ENCODE assay signal across 21 cellular contexts in genomic region chr16:81901483-81901882, GRCh38.
A peak's percentile ranks its signal among the peaks of the same experiment; 100 is the strongest.
DNase-seq lines count a peak whose midpoint lies in the region; ATAC-seq and TF ChIP-seq lines count a peak whose summit lies in the region.
"Had no signal": no experiment of that assay in that cellular context is flagged by ENCODE, and none has a peak within 500 bp of the region (broad histone marks: within the 10 kb centered on the region; RNA-seq: fewer than 3 reads in every experiment).

No MANE protein-coding gene starts in this region.

- H3K4me1 ChIP-seq in SK-N-SH (ENCODE audit: control insufficient read depth in 1 of 2, insufficient read depth in 2 of 2, low read depth in 1 of 2, low read length in 1 of 2), result no peaks in the 10 kb centered on the region

- peaks cover 3% of the 10 kb centered on the region for H3K9me3 Mint-ChIP-seq in Calu3 (ENCODE audit: low read depth, unreplicated experiment)
- H3K9me3 Mint-ChIP-seq in stimulated activated naive B cell treated with anti-CD40 and anti-IgM and Interleukin-4, amounts not matched to agents 10 μg/mL and 1 μg/mL and 100 μg/mL, for 72 hours, result no peaks in the 10 kb centered on the region
- H3K9me3 Mint-ChIP-seq: activated CD8-positive, alpha-beta T cell treated with anti-CD3 and anti-CD28 coated beads for 36 hours had no signal

- H2AFZ ChIP-seq in SK-N-SH (ENCODE audit: low read depth), result no peak overlapping the region

- no peaks in the 10 kb centered on the region for H4K20me1 ChIP-seq in SK-N-SH (ENCODE audit: insufficient read depth)

- H3K27ac ChIP-seq in dorsolateral prefrontal cortex (no peak overlapping the region), SK-N-SH (ENCODE audit: low read depth in 2 of 2, low read length in 1 of 2) (no peak overlapping the region)

- H3K36me3 Mint-ChIP-seq in Calu3 (ENCODE audit: insufficient read depth, unreplicated experiment), result peaks cover 10% of the 10 kb centered on the region
- H3K36me3 Mint-ChIP-seq in stimulated activated naive B cell treated with anti-CD40 and anti-IgM and Interleukin-4, amounts not matched to agents 10 μg/mL and 1 μg/mL and 100 μg/mL, for 72 hours, result peaks cover 49 to 64% of the 10 kb centered on the region in 2 donors
- H3K36me3 Mint-ChIP-seq: activated naive CD8-positive, alpha-beta T cell treated with anti-CD3 and anti-CD28 coated beads, Interleukin-2, amount 10 ng/mL, durations not matched to agents 7 days and 5 days had no signal

- ATAC-seq in stimulated activated naive B cell treated with anti-CD40 and anti-IgM and Interleukin-4, amounts not matched to agents 10 μg/mL and 1 μg/mL and 100 μg/mL, for 72 hours (replicated peaks), result no peak
- ATAC-seq: activated CD8-positive, alpha-beta T cell treated with anti-CD3 and anti-CD28 coated beads for 36 hours; activated T-cell treated with anti-CD3 and anti-CD28 coated beads, Interleukin-2, amount 50 U/mL, for 72 hours; HCT116; sciatic nerve had no signal

- TF ChIP-seq CTCF in Calu3 (IDR thresholded peaks at IDR 0.05; ENCODE audit: unreplicated experiment), result no peak
- no peak for TF ChIP-seq CTCF in dorsolateral prefrontal cortex (IDR thresholded peaks at IDR 0.05 in 54 of 56, conservative IDR thresholded peaks at IDR 0.05 in 2 of 56; ENCODE audit: low read depth in 1 of 56, partially characterized antibody in 56 of 56)
- TF ChIP-seq CTCF in SK-N-SH (IDR thresholded peaks at IDR 0.05), result no peak

- H3K27me3 ChIP-seq in dorsolateral prefrontal cortex (peaks cover 0 to 2% (median 0%) of the 10 kb centered on the region in 45 donors), SK-N-SH (ENCODE audit: insufficient read depth) (no peaks in the 10 kb centered on the region)

- H3K27me3 Mint-ChIP-seq in Calu3 (ENCODE audit: unreplicated experiment), result peaks cover 50% of the 10 kb centered on the region
- no peaks in the 10 kb centered on the region for H3K27me3 Mint-ChIP-seq in stimulated activated naive B cell treated with anti-CD40 and anti-IgM and Interleukin-4, amounts not matched to agents 10 μg/mL and 1 μg/mL and 100 μg/mL, for 72 hours
- H3K27me3 Mint-ChIP-seq: activated CD8-positive, alpha-beta T cell treated with anti-CD3 and anti-CD28 coated beads for 36 hours; activated naive CD8-positive, alpha-beta T cell treated with anti-CD3 and anti-CD28 coated beads, Interleukin-2, amount 10 ng/mL, durations not matched to agents 7 days and 5 days had no signal

- WGBS in SK-N-SH (ENCODE audit: low lambda C conversion rate), result 19% methylated on average over 6 of the region's 6 CpGs

- CTCF ChIA-PET in Calu3 (lab: Charles Lee) (interaction anchor here (0.6 to 1.1 kb wide), 4 partner anchors 10 to 140 kb away, joined by 3 to 8 read pairs (median 3); no protein-coding TSS in a partner anchor), SK-N-SH (lab: Yijun Ruan, JAX) (interaction anchor here (0.9 to 2.2 kb wide), 2 partner anchors 10 to 12 kb away, joined by 3 to 9 read pairs; no protein-coding TSS in a partner anchor)

- no TSS peak for BruUV-seq in Calu3 (replicated peaks; lab: Mats Ljungman, UMichigan)

- no peak overlapping the region for H3K9ac ChIP-seq in SK-N-SH

- no peaks in the 10 kb centered on the region for H3K9me3 ChIP-seq in SK-N-SH

- no peak overlapping the region for H3K4me3 ChIP-seq in dorsolateral prefrontal cortex
- no peak overlapping the region for H3K4me3 ChIP-seq in SK-N-SH (ENCODE audit: low read depth in 2 of 2, low read length in 1 of 2)

- H3K4me2 ChIP-seq in SK-N-SH, result no peak overlapping the region

- DNase-seq in Calu3 (peak; percentile 66), HS-5 (ENCODE audit: low read depth) (peak; percentile 40), dermis microvascular lymphatic vessel endothelial cell (ENCODE audit: low read depth in 2 of 2) (peak; percentile 95 to 96), lung microvascular endothelial cell (ENCODE audit: low read depth in 2 of 2) (peak; percentile 96 to 97), HK-2 (ENCODE audit: unreplicated experiment) (no peak), dorsolateral prefrontal cortex (no peak), SK-N-SH (no peak)
- no peak for DNase-seq in stimulated activated naive B cell treated with anti-CD40 and anti-IgM and Interleukin-4, amounts not matched to agents 10 μg/mL and 1 μg/mL and 100 μg/mL, for 72 hours
- DNase-seq: activated CD8-positive, alpha-beta T cell treated with anti-CD3 and anti-CD28 coated beads for 36 hours; activated naive CD8-positive, alpha-beta T cell treated with anti-CD3 and anti-CD28 coated beads, Interleukin-2, amount 10 ng/mL, durations not matched to agents 7 days and 5 days; activated T-cell treated with anti-CD3 and anti-CD28 coated beads, Interleukin-2, amount 50 U/mL, for 72 hours; effector memory CD4-positive, alpha-beta T cell; foreskin melanocyte; mesendoderm; MV-4-11; RPMI8226; stimulated activated CD4-positive, alpha-beta T cell treated with anti-CD3 and anti-CD28 coated beads, Interleukin-2, amount 100 ng/mL, for 48 hours; SW 1271 had no signal

- no peak for TF ChIP-seq RAD21 in SK-N-SH (IDR thresholded peaks at IDR 0.05; ENCODE audit: low read length)

- no peak overlapping the region for H3K4me3 Mint-ChIP-seq in Calu3 (ENCODE audit: low read depth, unreplicated experiment)
- no peak overlapping the region for H3K4me3 Mint-ChIP-seq in stimulated activated naive B cell treated with anti-CD40 and anti-IgM and Interleukin-4, amounts not matched to agents 10 μg/mL and 1 μg/mL and 100 μg/mL, for 72 hours
- H3K4me3 Mint-ChIP-seq: activated CD8-positive, alpha-beta T cell treated with anti-CD3 and anti-CD28 coated beads for 36 hours; activated naive CD8-positive, alpha-beta T cell treated with anti-CD3 and anti-CD28 coated beads, Interleukin-2, amount 10 ng/mL, durations not matched to agents 7 days and 5 days; activated T-cell treated with anti-CD3 and anti-CD28 coated beads, Interleukin-2, amount 50 U/mL, for 72 hours; neural crest cell had no signal

- H3F3A ChIP-seq in SK-N-SH (replicated peaks; ENCODE audit: insufficient read depth), result no peaks in the 10 kb centered on the region

- POLR2A ChIA-PET in SK-N-SH (lab: Yijun Ruan, JAX), result no interaction called here

- intact Hi-C loops in Calu3 (cut with micrococcal nuclease; ENCODE audit: unreplicated experiment) (no loop called here), dorsolateral prefrontal cortex (cut with DNase I) (no loop called here)

- no peaks in the 10 kb centered on the region for H3K79me2 ChIP-seq in SK-N-SH (ENCODE audit: insufficient read depth)

- TF ChIP-seq EP300 in SK-N-SH (IDR thresholded peaks at IDR 0.05; ENCODE audit: borderline replicate concordance in 1 of 2, low read depth in 1 of 2, low read length in 1 of 2), result no peak

- no peaks in the 10 kb centered on the region for H3K36me3 ChIP-seq in SK-N-SH (replicated peaks in 1 of 2; ENCODE audit: control insufficient read depth in 1 of 2, insufficient read depth in 2 of 2, low read length in 1 of 2)

- no peaks in the 10 kb centered on the region for H3K9me2 ChIP-seq in SK-N-SH

- peak overlapping the region; percentile 52 for H3K27ac Mint-ChIP-seq in Calu3 (ENCODE audit: unreplicated experiment)
- H3K27ac Mint-ChIP-seq in stimulated activated naive B cell treated with anti-CD40 and anti-IgM and Interleukin-4, amounts not matched to agents 10 μg/mL and 1 μg/mL and 100 μg/mL, for 72 hours, result no peak overlapping the region
- H3K27ac Mint-ChIP-seq: activated CD8-positive, alpha-beta T cell treated with anti-CD3 and anti-CD28 coated beads for 36 hours; activated naive CD8-positive, alpha-beta T cell treated with anti-CD3 and anti-CD28 coated beads, Interleukin-2, amount 10 ng/mL, durations not matched to agents 7 days and 5 days; activated T-cell treated with anti-CD3 and anti-CD28 coated beads, Interleukin-2, amount 50 U/mL, for 72 hours had no signal

- H3K4me1 Mint-ChIP-seq in Calu3 (ENCODE audit: low read depth, unreplicated experiment), result peaks cover 29% of the 10 kb centered on the region
- no peaks in the 10 kb centered on the region for H3K4me1 Mint-ChIP-seq in stimulated activated naive B cell treated with anti-CD40 and anti-IgM and Interleukin-4, amounts not matched to agents 10 μg/mL and 1 μg/mL and 100 μg/mL, for 72 hours
- H3K4me1 Mint-ChIP-seq: activated naive CD8-positive, alpha-beta T cell treated with anti-CD3 and anti-CD28 coated beads, Interleukin-2, amount 10 ng/mL, durations not matched to agents 7 days and 5 days; neural crest cell had no signal

TF ChIP-seq in SK-N-SH, 30 proteins besides CTCF, POLR2A, EP300 and RAD21:
- TF ChIP-seq, protein P1, sequence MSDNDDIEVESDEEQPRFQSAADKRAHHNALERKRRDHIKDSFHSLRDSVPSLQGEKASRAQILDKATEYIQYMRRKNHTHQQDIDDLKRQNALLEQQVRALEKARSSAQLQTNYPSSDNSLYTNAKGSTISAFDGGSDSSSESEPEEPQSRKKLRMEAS (IDR thresholded peaks at IDR 0.05; ENCODE audit: low read depth), result no peak
- TF ChIP-seq GATA2 (CRISPR knock-in tag; IDR thresholded peaks at IDR 0.05) (no peak), NRF1 (IDR thresholded peaks at IDR 0.05; ENCODE audit: low read depth, low read length) (no peak), CHD2 (IDR thresholded peaks at IDR 0.05; ENCODE audit: low read length, partially characterized antibody) (no peak), JUND (IDR thresholded peaks at IDR 0.05) (no peak), GABPA (IDR thresholded peaks at IDR 0.05; ENCODE audit: low read depth) (no peak), EZH2phosphoT487 (IDR thresholded peaks at IDR 0.05; ENCODE audit: borderline replicate concordance, low read depth) (no peak), RFX5 (IDR thresholded peaks at IDR 0.05; ENCODE audit: low read length) (no peak)

Comparison
In these comparisons a context has a peak if more than half of its experiments do, and no peak if none do; other contexts are left out.
1. DNase-seq: peak in Calu3 (single experiment), HS-5 (single experiment), dermis microvascular lymphatic vessel endothelial cell (2 of 2) and lung microvascular endothelial cell (2 of 2); none in HK-2 (single experiment), dorsolateral prefrontal cortex (0 of 10), SK-N-SH (single experiment) and stimulated activated naive B cell treated with anti-CD40 and anti-IgM and Interleukin-4, amounts not matched to agents 10 μg/mL and 1 μg/mL and 100 μg/mL, for 72 hours (single experiment).